ENCODE assay signal across 2 cellular contexts in genomic region chr6:149145800-149146199, GRCh38.
TF ChIP-seq lines count a peak whose summit lies in the region.

No MANE protein-coding gene starts in this region.

TF ChIP-seq in HEK293, 187 proteins besides CTCF, POLR2A, EP300 and RAD21:
- TF ChIP-seq ZNF146 (tag by site-specific recombination; IDR thresholded peaks at IDR 0.05), result peak; percentile 89

TF ChIP-seq in K562, 482 proteins besides CTCF, POLR2A, EP300 and RAD21:
- TF ChIP-seq ZNF146 (CRISPR knock-in tag; IDR thresholded peaks at IDR 0.05; ENCODE audit: unreplicated experiment) (peak; percentile 72), KDM1A (IDR thresholded peaks at IDR 0.05) (0 out of 4 replicates have a peak, but pooled peaks of 1 of the 2 experiments have one; percentile 16)
